1 cellular context compared by ENCODE assay signal in the genomic region with DNA sequence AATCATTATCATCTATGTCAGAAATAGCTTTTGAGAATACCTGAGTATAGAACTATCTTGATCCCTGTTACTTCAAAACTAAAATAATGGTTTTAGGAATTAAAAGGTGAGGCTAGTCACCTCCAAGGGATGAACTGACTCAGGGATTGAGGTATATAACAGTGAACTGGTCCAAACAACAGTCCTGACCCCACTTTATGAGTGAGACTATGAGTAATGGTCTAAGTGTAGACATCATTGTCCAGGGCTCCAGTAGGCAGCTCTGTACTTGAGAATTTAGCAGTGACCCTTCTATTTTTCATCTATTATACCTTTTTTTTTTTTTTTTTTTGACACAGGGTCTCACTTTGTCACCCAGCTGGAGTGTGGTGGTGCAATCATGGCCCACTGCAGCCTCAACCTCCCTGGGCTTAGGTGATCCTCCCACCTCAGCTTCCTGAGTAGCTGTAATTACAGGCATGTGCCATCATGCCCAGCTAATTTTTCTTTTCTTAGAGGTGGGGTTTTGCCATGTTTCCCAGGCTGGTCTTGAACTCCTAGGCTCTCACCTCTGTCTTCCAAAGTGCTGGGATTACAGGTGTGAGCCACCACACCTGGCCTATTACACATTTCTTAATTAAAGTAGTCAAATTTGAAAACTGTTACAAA.
TF ChIP-seq lines count a peak whose summit lies in the region.

No MANE protein-coding gene starts in this region.

TF ChIP-seq in IMR-90, 13 proteins besides CTCF, POLR2A, EP300 and RAD21 (continued from another document):
- TF ChIP-seq, protein P1, sequence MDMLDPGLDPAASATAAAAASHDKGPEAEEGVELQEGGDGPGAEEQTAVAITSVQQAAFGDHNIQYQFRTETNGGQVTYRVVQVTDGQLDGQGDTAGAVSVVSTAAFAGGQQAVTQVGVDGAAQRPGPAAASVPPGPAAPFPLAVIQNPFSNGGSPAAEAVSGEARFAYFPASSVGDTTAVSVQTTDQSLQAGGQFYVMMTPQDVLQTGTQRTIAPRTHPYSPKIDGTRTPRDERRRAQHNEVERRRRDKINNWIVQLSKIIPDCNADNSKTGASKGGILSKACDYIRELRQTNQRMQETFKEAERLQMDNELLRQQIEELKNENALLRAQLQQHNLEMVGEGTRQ (IDR thresholded peaks at IDR 0.05; ENCODE audit: low read depth, low read length) = no peak
- no peak for TF ChIP-seq CHD1 (IDR thresholded peaks at IDR 0.05; ENCODE audit: low read depth, low read length)
- TF ChIP-seq SMC3 (IDR thresholded peaks at IDR 0.05; ENCODE audit: low read depth, low read length) = no peak
- TF ChIP-seq, protein P2, sequence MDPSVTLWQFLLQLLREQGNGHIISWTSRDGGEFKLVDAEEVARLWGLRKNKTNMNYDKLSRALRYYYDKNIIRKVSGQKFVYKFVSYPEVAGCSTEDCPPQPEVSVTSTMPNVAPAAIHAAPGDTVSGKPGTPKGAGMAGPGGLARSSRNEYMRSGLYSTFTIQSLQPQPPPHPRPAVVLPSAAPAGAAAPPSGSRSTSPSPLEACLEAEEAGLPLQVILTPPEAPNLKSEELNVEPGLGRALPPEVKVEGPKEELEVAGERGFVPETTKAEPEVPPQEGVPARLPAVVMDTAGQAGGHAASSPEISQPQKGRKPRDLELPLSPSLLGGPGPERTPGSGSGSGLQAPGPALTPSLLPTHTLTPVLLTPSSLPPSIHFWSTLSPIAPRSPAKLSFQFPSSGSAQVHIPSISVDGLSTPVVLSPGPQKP (IDR thresholded peaks at IDR 0.05; ENCODE audit: borderline replicate concordance, low read depth, low read length) = no peak
- TF ChIP-seq MAFK (IDR thresholded peaks at IDR 0.05; ENCODE audit: low read depth, low read length) = no peak
